ENCODE assay signal across 23 cellular contexts in genomic region chr5:158233735-158234322, GRCh38.
A peak's percentile ranks its signal among the peaks of the same experiment; 100 is the strongest.
DNase-seq lines count a peak whose midpoint lies in the region; ATAC-seq and TF ChIP-seq lines count a peak whose summit lies in the region.
"Had no signal": no experiment of that assay in that cellular context is flagged by ENCODE, and none has a peak within 500 bp of the region (broad histone marks: within the 10 kb centered on the region; RNA-seq: fewer than 3 reads in every experiment).

No MANE protein-coding gene starts in this region.

- peak overlapping the region; percentile 66 for H3K4me2 ChIP-seq in OCI-LY1 (ENCODE audit: low read length)

- CTCF ChIA-PET in HEK293 (lab: Yijun Ruan, JAX) = no interaction called here

- no peaks in the 10 kb centered on the region for H3K9me2 ChIP-seq in OCI-LY1 (ENCODE audit: low read depth, low read length)

- TF ChIP-seq CTCF in HEK293 (tag by site-specific recombination; IDR thresholded peaks at IDR 0.05) (no peak), OCI-LY1 (IDR thresholded peaks at IDR 0.05; ENCODE audit: low read length) (no peak), natural killer cell (IDR thresholded peaks at IDR 0.05) (no peak)

- DNase-seq in AML-193 (lab: John Stamatoyannopoulos, UW) (peak; percentile 30 to 51), globus pallidus (ENCODE audit: low spot score) (peak; percentile 5), natural killer cell (no peak), NCI-H2227 (lab: John Stamatoyannopoulos, UW; ENCODE audit: unreplicated experiment) (no peak)
- no peak for DNase-seq in stimulated activated effector memory CD8-positive, alpha-beta T cell treated with anti-CD3 and anti-CD28 coated beads, Interleukin-12 subunit alpha, Interleukin-12 subunit beta, amount 100 ng/mL, for 72 hours (ENCODE audit: low spot score in 2 of 2)
- DNase-seq in activated naive CD8-positive, alpha-beta T cell treated with anti-CD3 and anti-CD28 coated beads for 36 hours = no peak
- DNase-seq: activated CD4-positive, alpha-beta T cell treated with anti-CD3 and anti-CD28 coated beads, Interleukin-2, amount 50 U/mL, for 48 hours; activated CD4-positive, CD25-positive, alpha-beta regulatory T cell; activated CD8-positive, alpha-beta memory T cell treated with anti-CD3 and anti-CD28 coated beads, Interleukin-2, amount 50 U/mL, for 4 hours; central memory CD4-positive, alpha-beta T cell; heart left ventricle; left colon; nucleus accumbens; stimulated activated CD4-positive, alpha-beta T cell treated with anti-CD3 and anti-CD28 coated beads, Interleukin-2, amount 100 ng/mL, for 24 hours; T-helper 9 cell had no signal

- H3K4me3 Mint-ChIP-seq in stimulated activated effector memory CD8-positive, alpha-beta T cell treated with anti-CD3 and anti-CD28 coated beads, Interleukin-12 subunit alpha, Interleukin-12 subunit beta, amount 100 ng/mL, for 72 hours = no peak overlapping the region
- no peak overlapping the region for H3K4me3 Mint-ChIP-seq in natural killer cell
- no peak overlapping the region for H3K4me3 Mint-ChIP-seq in activated naive CD8-positive, alpha-beta T cell treated with anti-CD3 and anti-CD28 coated beads for 36 hours
- H3K4me3 Mint-ChIP-seq: activated T-helper 17 cell treated with anti-CD3 and anti-CD28 coated beads, Interleukin-2, amount 50 U/mL, for 72 hours; memory B cell had no signal

- H2AFZ ChIP-seq in OCI-LY1 (ENCODE audit: low read length) = no peak overlapping the region

- POLR2A ChIA-PET in HEK293 (lab: Yijun Ruan, JAX) = no interaction called here

- no peaks in the 10 kb centered on the region for H3K27me3 ChIP-seq in OCI-LY1 (ENCODE audit: insufficient read depth, low read length)
- H3K27me3 ChIP-seq: ascending aorta, heart left ventricle had no signal

- H3K4me1 Mint-ChIP-seq in stimulated activated effector memory CD8-positive, alpha-beta T cell treated with anti-CD3 and anti-CD28 coated beads, Interleukin-12 subunit alpha, Interleukin-12 subunit beta, amount 100 ng/mL, for 72 hours = no peaks in the 10 kb centered on the region
- H3K4me1 Mint-ChIP-seq in natural killer cell = peaks cover 8 to 17% of the 10 kb centered on the region in 2 donors
- peaks cover 12% of the 10 kb centered on the region for H3K4me1 Mint-ChIP-seq in activated naive CD8-positive, alpha-beta T cell treated with anti-CD3 and anti-CD28 coated beads for 36 hours
- H3K4me1 Mint-ChIP-seq: activated T-helper 17 cell treated with anti-CD3 and anti-CD28 coated beads, Interleukin-2, amount 50 U/mL, for 72 hours had no signal

- H3K36me3 Mint-ChIP-seq in stimulated activated effector memory CD8-positive, alpha-beta T cell treated with anti-CD3 and anti-CD28 coated beads, Interleukin-12 subunit alpha, Interleukin-12 subunit beta, amount 100 ng/mL, for 72 hours = no peaks in the 10 kb centered on the region
- H3K36me3 Mint-ChIP-seq in natural killer cell = no peaks in the 10 kb centered on the region
- H3K36me3 Mint-ChIP-seq in activated naive CD8-positive, alpha-beta T cell treated with anti-CD3 and anti-CD28 coated beads for 36 hours = no peaks in the 10 kb centered on the region
- H3K36me3 Mint-ChIP-seq: activated naive CD4-positive, alpha-beta T cell treated with anti-CD3 and anti-CD28 coated beads, Interleukin-2, amount 50 U/mL, for 72 hours had no signal

- no peak overlapping the region for H3K27ac Mint-ChIP-seq in stimulated activated effector memory CD8-positive, alpha-beta T cell treated with anti-CD3 and anti-CD28 coated beads, Interleukin-12 subunit alpha, Interleukin-12 subunit beta, amount 100 ng/mL, for 72 hours
- H3K27ac Mint-ChIP-seq in natural killer cell = no peak overlapping the region
- H3K27ac Mint-ChIP-seq in activated naive CD8-positive, alpha-beta T cell treated with anti-CD3 and anti-CD28 coated beads for 36 hours = no peak overlapping the region
- H3K27ac Mint-ChIP-seq: activated naive CD4-positive, alpha-beta T cell treated with anti-CD3 and anti-CD28 coated beads, Interleukin-2, amount 50 U/mL, for 72 hours; activated T-helper 17 cell treated with anti-CD3 and anti-CD28 coated beads, Interleukin-2, amount 50 U/mL, for 72 hours; IgD-negative memory B cell; memory B cell had no signal

- no peaks in the 10 kb centered on the region for H3K79me2 ChIP-seq in OCI-LY1 (ENCODE audit: insufficient read depth, low read length)

- no peak for ATAC-seq in stimulated activated effector memory CD8-positive, alpha-beta T cell treated with anti-CD3 and anti-CD28 coated beads, Interleukin-12 subunit alpha, Interleukin-12 subunit beta, amount 100 ng/mL, for 72 hours
- no peak for ATAC-seq in natural killer cell
- ATAC-seq: activated T-helper 17 cell treated with anti-CD3 and anti-CD28 coated beads, Interleukin-2, amount 50 U/mL, for 72 hours; heart left ventricle; left colon had no signal

- no peaks in the 10 kb centered on the region for H3K9me3 ChIP-seq in HEK293 (ENCODE audit: control insufficient read depth, insufficient read depth, low read depth, low read length)
- no peaks in the 10 kb centered on the region for H3K9me3 ChIP-seq in OCI-LY1 (ENCODE audit: low read length)
- H3K9me3 ChIP-seq: ascending aorta had no signal

- H3K27me3 Mint-ChIP-seq in natural killer cell (ENCODE audit: low read depth in 2 of 2) = no peaks in the 10 kb centered on the region
- H3K27me3 Mint-ChIP-seq in activated naive CD8-positive, alpha-beta T cell treated with anti-CD3 and anti-CD28 coated beads for 36 hours = no peaks in the 10 kb centered on the region
- H3K27me3 Mint-ChIP-seq: memory B cell had no signal

- H3K4me3 ChIP-seq in HEK293 (ENCODE audit: low read depth, low read length) (no peak overlapping the region), OCI-LY1 (ENCODE audit: low read depth, low read length, poor library complexity, severe bottlenecking) (peak overlapping the region; percentile 1)
- H3K4me3 ChIP-seq: ascending aorta, heart left ventricle, smooth muscle cell had no signal

- H3K4me1 ChIP-seq in HEK293 (ENCODE audit: control insufficient read depth, insufficient read depth, low read length) (peaks cover 18% of the 10 kb centered on the region), OCI-LY1 (ENCODE audit: insufficient read depth, low read length, severe bottlenecking) (peaks cover 23% of the 10 kb centered on the region)
- H3K4me1 ChIP-seq: ascending aorta had no signal

- no peaks in the 10 kb centered on the region for H3K36me3 ChIP-seq in HEK293 (ENCODE audit: control insufficient read depth in 2 of 2, insufficient read depth in 1 of 2, low read length in 2 of 2)
- no peaks in the 10 kb centered on the region for H3K36me3 ChIP-seq in OCI-LY1 (ENCODE audit: insufficient read depth, low read length)
- H3K36me3 ChIP-seq: ascending aorta, heart left ventricle had no signal

- peak overlapping the region; percentile 47; the same call in 1 of the 2 replicates for H3K27ac ChIP-seq in HEK293 (ENCODE audit: extremely low read depth, low read depth, low read length)
- peak overlapping the region; percentile 85 for H3K27ac ChIP-seq in OCI-LY1 (ENCODE audit: low read depth, low read length, poor library complexity, severe bottlenecking)
- H3K27ac ChIP-seq: ascending aorta, heart left ventricle had no signal

- H3K9me3 Mint-ChIP-seq in stimulated activated effector memory CD8-positive, alpha-beta T cell treated with anti-CD3 and anti-CD28 coated beads, Interleukin-12 subunit alpha, Interleukin-12 subunit beta, amount 100 ng/mL, for 72 hours = peaks cover 3% of the 10 kb centered on the region
- H3K9me3 Mint-ChIP-seq in natural killer cell = peaks cover 0 to 4% of the 10 kb centered on the region in 2 donors
- H3K9me3 Mint-ChIP-seq in activated naive CD8-positive, alpha-beta T cell treated with anti-CD3 and anti-CD28 coated beads for 36 hours = peaks cover 6% of the 10 kb centered on the region
- H3K9me3 Mint-ChIP-seq: activated T-helper 17 cell treated with anti-CD3 and anti-CD28 coated beads, Interleukin-2, amount 50 U/mL, for 72 hours had no signal

- no peaks in the 10 kb centered on the region for H3F3A ChIP-seq in OCI-LY1 (ENCODE audit: insufficient read depth, low read length)

- no peaks in the 10 kb centered on the region for H4K20me1 ChIP-seq in OCI-LY1 (ENCODE audit: insufficient read depth, low read length)

- intact Hi-C loops in natural killer cell (cut with micrococcal nuclease) = no loop called here

- peak overlapping the region; percentile 42 for H3K9ac ChIP-seq in OCI-LY1 (ENCODE audit: low read length)

TF ChIP-seq in HEK293, 187 proteins besides CTCF, POLR2A, EP300 and RAD21 (continues in another document):
- TF ChIP-seq ZNF621 (tag by site-specific recombination; IDR thresholded peaks at IDR 0.05) = no peak
- TF ChIP-seq ZNF555 (tag by site-specific recombination; conservative IDR thresholded peaks at IDR 0.05) = no peak
- TF ChIP-seq PRDM10 (tag by site-specific recombination; IDR thresholded peaks at IDR 0.05) = no peak
- no peak for TF ChIP-seq KLF9 (tag by site-specific recombination; IDR thresholded peaks at IDR 0.05; ENCODE audit: low read depth)
- TF ChIP-seq ZNF544 (tag by site-specific recombination; IDR thresholded peaks at IDR 0.05) = no peak
- no peak for TF ChIP-seq ZSCAN16 (tag by site-specific recombination; IDR thresholded peaks at IDR 0.05)
- TF ChIP-seq ZNF670 (tag by site-specific recombination; IDR thresholded peaks at IDR 0.05; ENCODE audit: low read depth) = no peak
- no peak for TF ChIP-seq ZNF404 (tag by site-specific recombination; IDR thresholded peaks at IDR 0.05)

Comparison
In these comparisons a context has a peak if more than half of its experiments do, and no peak if none do; other contexts are left out.
1. DNase-seq: peak in AML-193 (2 of 2) and globus pallidus (single experiment); none in stimulated activated effector memory CD8-positive, alpha-beta T cell treated with anti-CD3 and anti-CD28 coated beads, Interleukin-12 subunit alpha, Interleukin-12 subunit beta, amount 100 ng/mL, for 72 hours (0 of 2), natural killer cell (single experiment), NCI-H2227 (single experiment) and activated naive CD8-positive, alpha-beta T cell treated with anti-CD3 and anti-CD28 coated beads for 36 hours (single experiment).